ENCODE assay signal across 15 cellular contexts in the genomic region with DNA sequence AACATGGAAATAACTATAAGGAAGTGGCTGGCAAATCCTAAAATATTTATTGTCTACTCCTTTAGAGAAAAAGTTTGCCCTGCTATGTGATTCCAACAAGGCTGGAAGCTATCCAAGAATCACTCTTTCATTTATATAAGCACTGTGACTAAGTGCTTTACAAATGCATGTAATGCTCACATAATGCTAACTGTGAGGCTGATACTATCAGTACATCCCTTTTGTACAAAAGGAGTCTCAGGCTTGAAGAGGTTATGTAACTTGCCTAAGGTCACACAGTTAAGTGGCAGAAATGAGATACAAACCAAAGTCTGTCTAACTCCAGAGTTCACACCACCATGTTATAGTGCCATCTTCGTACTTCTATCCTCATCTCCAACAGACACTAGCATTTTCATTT. TPM values are rescaled to one million over a fixed set of nuclear protein-coding genes. Genes with fewer than 3 reads are reported as not detected.
DNase-seq lines count a peak whose midpoint lies in the region; ATAC-seq, FAIRE-seq and TF ChIP-seq lines count a peak whose summit lies in the region.
"Had no signal": no experiment of that assay in that cellular context is flagged by ENCODE, and none has a peak within 500 bp of the region (broad histone marks: within the 10 kb centered on the region; RNA-seq: fewer than 3 reads in every experiment).

No MANE protein-coding gene starts in this region.

- FAIRE-seq in D721Med (lab: Jason Lieb, UNC), result no peak
- FAIRE-seq: GM18507, pancreas had no signal

- H3K4me3 ChIP-seq in ovary (no peak overlapping the region), BE2C (ENCODE audit: low read depth, low read length) (no peak overlapping the region)
- H3K4me3 ChIP-seq: pancreas had no signal

- TF ChIP-seq POLR2A in ovary (IDR thresholded peaks at IDR 0.05), result no peak

- H3K27ac ChIP-seq in ovary, result no peak overlapping the region
- H3K27ac ChIP-seq: KMS-11, pancreas had no signal

- no peak for TF ChIP-seq CTCF in D721Med (IDR thresholded peaks at IDR 0.05; ENCODE audit: insufficient read depth, missing control alignments)
- TF ChIP-seq CTCF in ovary (IDR thresholded peaks at IDR 0.05), result no peak
- no peak for TF ChIP-seq CTCF in BE2C (IDR thresholded peaks at IDR 0.05; ENCODE audit: low read depth, low read length)

- no peaks in the 10 kb centered on the region for H3K4me1 ChIP-seq in ovary (ENCODE audit: insufficient read depth)
- no peaks in the 10 kb centered on the region for H3K4me1 ChIP-seq in BE2C
- H3K4me1 ChIP-seq: pancreas had no signal

- DNase-seq in AG08396 (ENCODE audit: low spot score) (peak; percentile 51), HS-5 (ENCODE audit: low read depth) (peak; percentile 67), astrocyte of the hippocampus (ENCODE audit: low read depth, low spot score) (peak; percentile 82), iris pigment epithelial cell (ENCODE audit: low read depth) (peak; percentile 94), D721Med (ENCODE audit: insufficient read length, low spot score) (no peak), ovary (no peak), BE2C (no peak)
- DNase-seq: activated CD4-positive, alpha-beta T cell treated with anti-CD3 and anti-CD28 coated beads, Interleukin-2, amount 50 U/mL, for 4 hours; activated naive CD4-positive, alpha-beta T cell treated with anti-CD3 and anti-CD28 coated beads, Interleukin-2, amount 50 U/mL, for 16 hours; NCI-H510A; pancreas; T-cell had no signal

- no peaks in the 10 kb centered on the region for H3K36me3 ChIP-seq in ovary
- H3K36me3 ChIP-seq in BE2C, result peaks cover 81% of the 10 kb centered on the region

- H3K9me3 ChIP-seq in ovary (no peaks in the 10 kb centered on the region), BE2C (no peaks in the 10 kb centered on the region)
- H3K9me3 ChIP-seq: pancreas had no signal

- no peaks in the 10 kb centered on the region for H3K27me3 ChIP-seq in ovary
- H3K27me3 ChIP-seq in BE2C, result no peaks in the 10 kb centered on the region
- H3K27me3 ChIP-seq: pancreas had no signal

- intact Hi-C loops in ovary (cut with DNase I), result no loop called here

- 95 to 100% (median 100%) methylated on average over 1 of the region's 1 CpG for WGBS in ovary, 3 donors

- no peak for TF ChIP-seq EP300 in ovary (IDR thresholded peaks at IDR 0.05)

- no peak for ATAC-seq in HG02938 (IDR thresholded peaks at IDR 0.05; ENCODE audit: unreplicated experiment)
- ATAC-seq: pancreas, T-cell had no signal

RNA-seq across cellular contexts. Expression of a gene that starts 17.0 kb away (rescaled TPM):
- 10 to 100 TPM; 11.9 to 21.0 (median 14.7) TPM for total RNA-seq in ovary
- 10 to 100 TPM in 1 of 2 donors, 1 to 10 TPM in 1; 9.1 to 12.2 TPM for polyA plus RNA-seq in ovary
- polyA plus RNA-seq in BE2C (2012; ENCODE audit: insufficient read depth, insufficient read length, low read depth), result 16.5 TPM

Comparison
In these comparisons a context has a peak if more than half of its experiments do, and no peak if none do; other contexts are left out.
1. DNase-seq: peak in AG08396 (single experiment), HS-5 (single experiment), astrocyte of the hippocampus (single experiment) and iris pigment epithelial cell (single experiment); none in D721Med (single experiment), ovary (0 of 5) and BE2C (single experiment).